ENCODE assay signal across 9 cellular contexts in genomic region chr3:187742351-187743171, GRCh38. TPM values are rescaled to one million over a fixed set of nuclear protein-coding genes. Genes with fewer than 3 reads are reported as not detected.
DNase-seq lines count a peak whose midpoint lies in the region; ATAC-seq and TF ChIP-seq lines count a peak whose summit lies in the region.
"Had no signal": no experiment of that assay in that cellular context is flagged by ENCODE, and none has a peak within 500 bp of the region (broad histone marks: within the 10 kb centered on the region; RNA-seq: fewer than 3 reads in every experiment).

No MANE protein-coding gene starts in this region.

- ATAC-seq in HG03095 (IDR thresholded peaks at IDR 0.05; ENCODE audit: unreplicated experiment), result no peak

- H3K4me1 ChIP-seq in subcutaneous abdominal adipose tissue (ENCODE audit: control insufficient read depth in 5 of 5, insufficient read depth in 5 of 5, low read length in 5 of 5), result peaks cover 13 to 46% (median 37%) of the 10 kb centered on the region in 5 donors

- TF ChIP-seq CTCF in C4-2B (conservative IDR thresholded peaks at IDR 0.05), result peak; percentile 55
- TF ChIP-seq CTCF in astrocyte of the spinal cord (IDR thresholded peaks at IDR 0.05; ENCODE audit: low read depth, low read length), result no peak
- no peak for TF ChIP-seq CTCF in kidney epithelial cell (IDR thresholded peaks at IDR 0.05; ENCODE audit: insufficient read depth, low read length, poor library complexity, severe bottlenecking)

- in situ Hi-C loops in astrocyte of the spinal cord (cut with HindIII; ENCODE audit: low sequenced_read_pairs), result loop anchor here (5.0 to 25.0 kb wide), 5 partner anchors 545 to 1395 kb away; no protein-coding TSS in a partner anchor

- no peaks in the 10 kb centered on the region for H3K36me3 ChIP-seq in kidney epithelial cell (ENCODE audit: control insufficient read depth, insufficient read depth, low read length)
- no peaks in the 10 kb centered on the region for H3K36me3 ChIP-seq in subcutaneous abdominal adipose tissue (ENCODE audit: control insufficient read depth in 5 of 5, insufficient read depth in 5 of 5, low read length in 5 of 5)

- DNase-seq in M059J (ENCODE audit: low read depth) (peak; percentile 78), astrocyte of the spinal cord (ENCODE audit: low read depth, low spot score) (peak; percentile 63), kidney epithelial cell (ENCODE audit: low read depth) (no peak), NCI-H146 (lab: John Stamatoyannopoulos, UW) (no peak), NCI-H146 treated with DMSO at 0.1 percent for 48 hours (lab: John Stamatoyannopoulos, UW; ENCODE audit: unreplicated experiment) (no peak)

- H3K27me3 ChIP-seq in kidney epithelial cell (ENCODE audit: control insufficient read depth, insufficient read depth, low read length) (no peaks in the 10 kb centered on the region), subcutaneous abdominal adipose tissue (ENCODE audit: control insufficient read depth in 5 of 5, insufficient read depth in 4 of 5, low read length in 5 of 5) (no peaks in the 10 kb centered on the region)

- H3K4me3 ChIP-seq in astrocyte of the spinal cord (ENCODE audit: low read depth, low read length) (peak overlapping the region; percentile 99), kidney epithelial cell (ENCODE audit: low read depth, low read length) (peak overlapping the region; percentile 95), subcutaneous abdominal adipose tissue (ENCODE audit: low read depth in 1 of 5, low read length in 5 of 5) (peak overlapping the region; percentile 50 to 98 (median 95))

- H3K27ac ChIP-seq in C4-2B (peak overlapping the region; percentile 85), subcutaneous abdominal adipose tissue (ENCODE audit: low read depth, low read length) (peak overlapping the region; percentile 100)

- no peaks in the 10 kb centered on the region for H3K9me3 ChIP-seq in subcutaneous abdominal adipose tissue (ENCODE audit: control insufficient read depth in 5 of 5, low read length in 5 of 5)

- peak overlapping the region; percentile 13 to 100 (median 100) for H3K9ac ChIP-seq in subcutaneous abdominal adipose tissue (ENCODE audit: low read length in 5 of 5)

RNA-seq across cellular contexts. Expression of gene BCL6, which starts 2.7 kb away (rescaled TPM):
- 15.4 and 19.2 TPM in 2 replicates for total RNA-seq in M059J (2014; rRNA removed; shearing (Covaris generic))
- total RNA-seq in kidney epithelial cell, result 5.8 and 8.9 TPM in 2 replicates

RNA-seq across cellular contexts. Expression of gene RTP2, which starts 40.2 kb away (rescaled TPM):
- not detected in 2 replicates for total RNA-seq in M059J (2014; rRNA removed; shearing (Covaris generic))
- not detected in 2 replicates for total RNA-seq in kidney epithelial cell
- total RNA-seq: renal cortical epithelial cell had no signal

Comparison
In these comparisons a context has a peak if more than half of its experiments do, and no peak if none do; other contexts are left out.
1. DNase-seq: peak in M059J (single experiment) and astrocyte of the spinal cord (single experiment); none in kidney epithelial cell (single experiment), NCI-H146 (single experiment) and NCI-H146 treated with DMSO at 0.1 percent for 48 hours (single experiment).
2. Peak in every context shown above with its lines, with median percentiles within 50 percentile points of each other: H3K4me3 ChIP-seq.